ENCODE assay signal across 8 cellular contexts in genomic region chr3:64687781-64688515, GRCh38. TPM values are rescaled to one million over a fixed set of nuclear protein-coding genes. Genes with fewer than 3 reads are reported as not detected.
DNase-seq lines count a peak whose midpoint lies in the region; TF ChIP-seq lines count a peak whose summit lies in the region.

A gene with protein sequence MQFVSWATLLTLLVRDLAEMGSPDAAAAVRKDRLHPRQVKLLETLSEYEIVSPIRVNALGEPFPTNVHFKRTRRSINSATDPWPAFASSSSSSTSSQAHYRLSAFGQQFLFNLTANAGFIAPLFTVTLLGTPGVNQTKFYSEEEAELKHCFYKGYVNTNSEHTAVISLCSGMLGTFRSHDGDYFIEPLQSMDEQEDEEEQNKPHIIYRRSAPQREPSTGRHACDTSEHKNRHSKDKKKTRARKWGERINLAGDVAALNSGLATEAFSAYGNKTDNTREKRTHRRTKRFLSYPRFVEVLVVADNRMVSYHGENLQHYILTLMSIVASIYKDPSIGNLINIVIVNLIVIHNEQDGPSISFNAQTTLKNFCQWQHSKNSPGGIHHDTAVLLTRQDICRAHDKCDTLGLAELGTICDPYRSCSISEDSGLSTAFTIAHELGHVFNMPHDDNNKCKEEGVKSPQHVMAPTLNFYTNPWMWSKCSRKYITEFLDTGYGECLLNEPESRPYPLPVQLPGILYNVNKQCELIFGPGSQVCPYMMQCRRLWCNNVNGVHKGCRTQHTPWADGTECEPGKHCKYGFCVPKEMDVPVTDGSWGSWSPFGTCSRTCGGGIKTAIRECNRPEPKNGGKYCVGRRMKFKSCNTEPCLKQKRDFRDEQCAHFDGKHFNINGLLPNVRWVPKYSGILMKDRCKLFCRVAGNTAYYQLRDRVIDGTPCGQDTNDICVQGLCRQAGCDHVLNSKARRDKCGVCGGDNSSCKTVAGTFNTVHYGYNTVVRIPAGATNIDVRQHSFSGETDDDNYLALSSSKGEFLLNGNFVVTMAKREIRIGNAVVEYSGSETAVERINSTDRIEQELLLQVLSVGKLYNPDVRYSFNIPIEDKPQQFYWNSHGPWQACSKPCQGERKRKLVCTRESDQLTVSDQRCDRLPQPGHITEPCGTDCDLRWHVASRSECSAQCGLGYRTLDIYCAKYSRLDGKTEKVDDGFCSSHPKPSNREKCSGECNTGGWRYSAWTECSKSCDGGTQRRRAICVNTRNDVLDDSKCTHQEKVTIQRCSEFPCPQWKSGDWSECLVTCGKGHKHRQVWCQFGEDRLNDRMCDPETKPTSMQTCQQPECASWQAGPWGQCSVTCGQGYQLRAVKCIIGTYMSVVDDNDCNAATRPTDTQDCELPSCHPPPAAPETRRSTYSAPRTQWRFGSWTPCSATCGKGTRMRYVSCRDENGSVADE (N-terminal part only) (minus strand): TSS chr3:64688000. CDS start chr3:64687657, 343 bp downstream.

- H3K36me3 ChIP-seq in suprapubic skin, result no peaks in the 10 kb centered on the region

- no peaks in the 10 kb centered on the region for H3K9me3 ChIP-seq in suprapubic skin

- CTCF ChIA-PET in AG04449 (lab: Yijun Ruan, JAX), result no interaction called here

- H3K4me3 ChIP-seq in AG04449 (ENCODE audit: low read depth, low read length), result peak within 1 kb of the TSS; percentile 65
- H3K4me3 ChIP-seq in lower leg skin (ENCODE audit: low read depth, poor library complexity, severe bottlenecking), result peak within 1 kb of the TSS; percentile 41
- peak within 1 kb of the TSS; percentile 74 for H3K4me3 ChIP-seq in suprapubic skin

- peak within 1 kb of the TSS; percentile 93 for H3K27ac ChIP-seq in suprapubic skin

- TF ChIP-seq POLR2A in lower leg skin (IDR thresholded peaks at IDR 0.05), result no peak
- TF ChIP-seq POLR2A in suprapubic skin (IDR thresholded peaks at IDR 0.05), result peak in 1 of 2 donors; percentile 39

- TF ChIP-seq EP300 in suprapubic skin (IDR thresholded peaks at IDR 0.05), result no peak

- H3K27me3 ChIP-seq in suprapubic skin, result peaks cover 23% of the 10 kb centered on the region

- intact Hi-C loops in lower leg skin (cut with DNase I; ENCODE audit: low total_unique reads), result no loop called here

- TF ChIP-seq CTCF in AG04449 (IDR thresholded peaks at IDR 0.05; ENCODE audit: insufficient read depth, low read length, missing control alignments), result peak; percentile 4
- no peak for TF ChIP-seq CTCF in lower leg skin (IDR thresholded peaks at IDR 0.05)
- no peak for TF ChIP-seq CTCF in suprapubic skin (IDR thresholded peaks at IDR 0.05)

- in situ Hi-C loops in endometrial microvascular endothelial cells (cut with HindIII; ENCODE audit: inconsistent ontology term, low pct_unique_long_range_greater_than_20kb, low sequenced_read_pairs), result loop anchor here (25.0 kb wide), 1 partner anchor 224 kb away; no protein-coding TSS in a partner anchor

- POLR2A ChIA-PET in AG04449 (lab: Yijun Ruan, JAX), result interaction anchor here (0.5 kb wide), 1 partner anchor 37 kb away, joined by 3 read pairs; no protein-coding TSS in a partner anchor

- no peak for DNase-seq in AG04449 (ENCODE audit: low read depth, low spot score)
- peak; percentile 19 for DNase-seq in NCI-H2227 treated with DMSO at 0.1 percent for 48 hours (lab: John Stamatoyannopoulos, UW)
- DNase-seq in lower leg skin (ENCODE audit: low spot score in 2 of 2), result peak; percentile 49 to 93
- peak; percentile 80 to 82 for DNase-seq in suprapubic skin (ENCODE audit: low spot score in 2 of 2)
- no peak for DNase-seq in stimulated activated CD8-positive, alpha-beta memory T cell treated with anti-CD3 and anti-CD28 coated beads, Interleukin-4, amount 100 ng/mL, for 48 hours
- DNase-seq in activated naive CD4-positive, alpha-beta T cell (lab: John Stamatoyannopoulos, UW), result no peak
- no peak for DNase-seq in NCI-H1436 (lab: John Stamatoyannopoulos, UW)

- 1 to 2% methylated on average over 31 to 34 of the region's 58 CpGs for WGBS in lower leg skin, 2 donors
- WGBS in suprapubic skin, result 1% methylated on average over 29 of the region's 58 CpGs

- H3K4me1 ChIP-seq in suprapubic skin, result peaks cover 33% of the 10 kb centered on the region

RNA-seq across cellular contexts. Expression of the gene that starts here (rescaled TPM):
- total RNA-seq in endometrial microvascular endothelial cells (ENCODE audit: inconsistent ontology term) (33.9 TPM), lower leg skin (10 to 100 TPM in 1 of 4 donors, 1 to 10 TPM in 3; 2.2 to 15.9 (median 8.2) TPM), suprapubic skin (10 to 100 TPM in 2 of 4 donors, 1 to 10 TPM in 2; 7.8 to 32.8 (median 9.3) TPM)

Comparison
In these comparisons a context has a peak if more than half of its experiments do, and no peak if none do; other contexts are left out.
1. DNase-seq: peak in NCI-H2227 treated with DMSO at 0.1 percent for 48 hours (single experiment), lower leg skin (2 of 2) and suprapubic skin (2 of 2); none in AG04449 (single experiment), stimulated activated CD8-positive, alpha-beta memory T cell treated with anti-CD3 and anti-CD28 coated beads, Interleukin-4, amount 100 ng/mL, for 48 hours (single experiment), activated naive CD4-positive, alpha-beta T cell (0 of 4) and NCI-H1436 (single experiment).
2. Peak in every context shown above with its lines, with median percentiles within 50 percentile points of each other: H3K4me3 ChIP-seq.